Comparison of ENCODE assay signal across 8 cellular contexts in genomic region chr17:7330099-7331015, GRCh38. TPM values are rescaled to one million over a fixed set of nuclear protein-coding genes. Genes with fewer than 3 reads are reported as not detected.
A peak's percentile ranks its signal among the peaks of the same experiment; 100 is the strongest.
DNase-seq lines count a peak whose midpoint lies in the region; ATAC-seq lines count a peak whose summit lies in the region.

No MANE protein-coding gene starts in this region.

- H3K36me3 ChIP-seq in GM23248 (ENCODE audit: low read depth): no peaks in the 10 kb centered on the region

- H3K9me3 ChIP-seq in GM23248 (ENCODE audit: low read depth): no peaks in the 10 kb centered on the region
- no peaks in the 10 kb centered on the region for H3K9me3 ChIP-seq in right cardiac atrium (ENCODE audit: control insufficient read depth, low read length)

- H3K27me3 ChIP-seq in GM23248 (replicated peaks; ENCODE audit: insufficient read depth) (no peaks in the 10 kb centered on the region), right cardiac atrium (ENCODE audit: control insufficient read depth, insufficient read depth) (no peaks in the 10 kb centered on the region)

- peak overlapping the region; percentile 88 for H3K4me2 ChIP-seq in GM23248 (ENCODE audit: unreplicated experiment)

- no peaks in the 10 kb centered on the region for H3K9me2 ChIP-seq in GM23248 (ENCODE audit: insufficient read depth)

- no peaks in the 10 kb centered on the region for H4K20me1 ChIP-seq in GM23248 (ENCODE audit: insufficient read depth)

- H3K27ac ChIP-seq in GM23248 (peak overlapping the region; percentile 60), right cardiac atrium (ENCODE audit: low read length) (peak overlapping the region; percentile 89)

- in situ Hi-C loops in G401 (cut with HindIII; ENCODE audit: low sequenced_read_pairs): no loop called here
- in situ Hi-C loops in GM23248 (cut with MboI): no loop called here

- no peaks in the 10 kb centered on the region for H3F3A ChIP-seq in GM23248 (ENCODE audit: insufficient read depth)

- H3K4me1 ChIP-seq in GM23248 (ENCODE audit: insufficient read depth): peaks cover 7% of the 10 kb centered on the region; the same call in 1 of the 2 replicates
- no peaks in the 10 kb centered on the region for H3K4me1 ChIP-seq in right cardiac atrium (ENCODE audit: control insufficient read depth, insufficient read depth, low read length)

- intact Hi-C loops in right cardiac atrium (cut with DNase I): no loop called here

- peak overlapping the region; percentile 80 for H3K9ac ChIP-seq in GM23248

- peak; percentile 80 for DNase-seq in G401 (ENCODE audit: low spot score)
- peak; percentile 88 for DNase-seq in GM23248
- DNase-seq in LoVo (ENCODE audit: low spot score): peak; percentile 69
- DNase-seq in T follicular helper cell (ENCODE audit: low read depth): peak; percentile 72
- DNase-seq in amniotic stem cell (lab: John Stamatoyannopoulos, UW): peak; percentile 67
- DNase-seq in right cardiac atrium: peak; percentile 79 to 91 (median 90)
- peak; percentile 40 for DNase-seq in pulmonary artery endothelial cell (ENCODE audit: low read depth, low spot score)
- no peak for DNase-seq in ureter (ENCODE audit: low spot score)

- 13 to 15% methylated on average over 31 to 41 of the region's 42 CpGs for WGBS in GM23248 (ENCODE audit: low coverage in 1 of 2, low lambda C conversion rate in 2 of 2, missing lambda C conversion rate in 2 of 2), 2 experiments
- 20% methylated on average over 42 of the region's 42 CpGs for WGBS in right cardiac atrium

- H3K4me3 ChIP-seq in GM23248: peak overlapping the region; percentile 83
- peak overlapping the region; percentile 69 for H3K4me3 ChIP-seq in right cardiac atrium (ENCODE audit: low read length)

- ATAC-seq in right cardiac atrium: peak; percentile 74 to 81

- peak overlapping the region; percentile 87 for H2AFZ ChIP-seq in GM23248

- H3K79me2 ChIP-seq in GM23248 (ENCODE audit: insufficient read depth): peaks cover 21% of the 10 kb centered on the region

RNA-seq across cellular contexts. Expression of gene NEURL4, which starts 1.2 kb away (rescaled TPM):
- 21.4 and 50.0 TPM in 2 replicates for total RNA-seq in G401 (2014; rRNA removed; shearing (Covaris generic))
- total RNA-seq in GM23248 (2014; rRNA removed; shearing (Covaris generic)): 12.8 and 20.1 TPM in 2 replicates
- polyA plus RNA-seq in GM23248 (2016; fragmentation: Nextera tagmentation; extraction: Ambion mirVana): 2.0 and 2.1 TPM in 2 replicates
- total RNA-seq in right cardiac atrium: 10 to 100 TPM; 28.3 to 33.4 (median 30.6) TPM
- 23.8 TPM for polyA plus RNA-seq in right cardiac atrium
- total RNA-seq in pulmonary artery endothelial cell: 14.4 and 28.3 TPM in 2 replicates
- total RNA-seq in ureter: 49.6 TPM

RNA-seq across cellular contexts. Expression of gene ACAP1, which starts 6.0 kb away (rescaled TPM):
- 0.61 TPM in 1 of 2 replicates, not detected in the other for total RNA-seq in G401 (2014; rRNA removed; shearing (Covaris generic))
- total RNA-seq in GM23248 (2014; rRNA removed; shearing (Covaris generic)): 0.89 and 4.4 TPM in 2 replicates
- polyA plus RNA-seq in GM23248 (2016; fragmentation: Nextera tagmentation; extraction: Ambion mirVana) (15.6 and 15.7 TPM in 2 replicates), right cardiac atrium (8.8 TPM)
- total RNA-seq in right cardiac atrium (10 to 100 TPM; 15.0 to 26.4 (median 20.8) TPM), pulmonary artery endothelial cell (0.53 TPM in 1 of 2 replicates, not detected in the other), ureter (12.7 TPM)

RNA-seq across cellular contexts. Expression of gene GPS2, which starts 15.2 kb away (rescaled TPM):
- 109 and 113 TPM in 2 replicates for total RNA-seq in G401 (2014; rRNA removed; shearing (Covaris generic))
- 50.1 and 81.3 TPM in 2 replicates for total RNA-seq in GM23248 (2014; rRNA removed; shearing (Covaris generic))
- 53.8 and 59.4 TPM in 2 replicates for polyA plus RNA-seq in GM23248 (2016; fragmentation: Nextera tagmentation; extraction: Ambion mirVana)
- 10 to 100 TPM; 65.0 to 76.1 (median 65.8) TPM for total RNA-seq in right cardiac atrium
- polyA plus RNA-seq in right cardiac atrium: 68.4 TPM
- 24.8 and 41.6 TPM in 2 replicates for total RNA-seq in pulmonary artery endothelial cell
- 67.6 TPM for total RNA-seq in ureter

RNA-seq across cellular contexts. Expression of gene KCTD11, which starts 21.6 kb away (rescaled TPM):
- total RNA-seq in G401 (2014; rRNA removed; shearing (Covaris generic)): 12.0 and 14.3 TPM in 2 replicates
- 24.9 and 27.2 TPM in 2 replicates for total RNA-seq in GM23248 (2014; rRNA removed; shearing (Covaris generic))
- polyA plus RNA-seq in GM23248 (2016; fragmentation: Nextera tagmentation; extraction: Ambion mirVana) (15.5 and 16.2 TPM in 2 replicates), right cardiac atrium (7.8 TPM)
- total RNA-seq in right cardiac atrium (1 to 10 TPM; 4.7 to 6.7 (median 6.5) TPM), pulmonary artery endothelial cell (2.5 and 4.0 TPM in 2 replicates), ureter (11.5 TPM)

RNA-seq across cellular contexts. Expression of gene EIF5A, which starts 22.9 kb away (rescaled TPM):
- total RNA-seq in G401 (2014; rRNA removed; shearing (Covaris generic)): 1,140 and 1,147 TPM in 2 replicates
- 869 and 956 TPM in 2 replicates for total RNA-seq in GM23248 (2014; rRNA removed; shearing (Covaris generic))
- polyA plus RNA-seq in GM23248 (2016; fragmentation: Nextera tagmentation; extraction: Ambion mirVana): 998 and 1,047 TPM in 2 replicates
- total RNA-seq in right cardiac atrium: 100 to 1,000 TPM; 259 to 311 (median 268) TPM
- 301 TPM for polyA plus RNA-seq in right cardiac atrium
- 799 and 805 TPM in 2 replicates for total RNA-seq in pulmonary artery endothelial cell
- total RNA-seq in ureter: 425 TPM
